In genomic region chr4:186643501-186644315, GRCh38 we compare ENCODE assay signal across 1 cellular context.
TF ChIP-seq lines count a peak whose summit lies in the region.

No MANE protein-coding gene starts in this region.

TF ChIP-seq in HepG2, 621 proteins besides CTCF, POLR2A, EP300 and RAD21 (continued from another document and continues in another):
- TF ChIP-seq ZBTB3 (CRISPR knock-in tag; IDR thresholded peaks at IDR 0.05; ENCODE audit: borderline replicate concordance, low read depth) (no peak), MAFK (conservative IDR thresholded peaks at IDR 0.05 in 1 of 2, IDR thresholded peaks at IDR 0.05 in 1 of 2; ENCODE audit: low read length in 2 of 2) (peak; percentile 50 to 56), ZNF382 (CRISPR knock-in tag; IDR thresholded peaks at IDR 0.05; ENCODE audit: borderline replicate concordance) (no peak), NR0B2 (CRISPR knock-in tag; IDR thresholded peaks at IDR 0.05) (no peak), SAP130 (CRISPR knock-in tag; IDR thresholded peaks at IDR 0.05; ENCODE audit: low read depth) (peak; percentile 74), NFKB2 (CRISPR knock-in tag; IDR thresholded peaks at IDR 0.05; ENCODE audit: borderline replicate concordance) (no peak), CC2D1A (CRISPR knock-in tag; IDR thresholded peaks at IDR 0.05) (no peak), KMT2B (CRISPR knock-in tag; IDR thresholded peaks at IDR 0.05) (peak; percentile 41; the same call in 1 of the 2 replicates), FOXO1 (CRISPR knock-in tag; IDR thresholded peaks at IDR 0.05) (0 out of 2 replicates have a peak, but pooled peaks have one; percentile 43), ZNF335 (CRISPR knock-in tag; IDR thresholded peaks at IDR 0.05) (peak; percentile 32; the same call in 1 of the 2 replicates), TBX2 (CRISPR knock-in tag; IDR thresholded peaks at IDR 0.05; ENCODE audit: borderline replicate concordance) (peak; percentile 58; the same call in 1 of the 2 replicates), GATAD2A (CRISPR knock-in tag; IDR thresholded peaks at IDR 0.05) (peak; percentile 93), IRX3 (CRISPR knock-in tag; IDR thresholded peaks at IDR 0.05; ENCODE audit: borderline replicate concordance, low read depth) (no peak), ZNF160 (CRISPR knock-in tag; IDR thresholded peaks at IDR 0.05) (no peak), MAF1 (CRISPR knock-in tag; IDR thresholded peaks at IDR 0.05; ENCODE audit: borderline replicate concordance) (no peak), HNF1A (IDR thresholded peaks at IDR 0.05; ENCODE audit: low read depth) (peak; percentile 85), HNF1A (CRISPR knock-in tag; IDR thresholded peaks at IDR 0.05; ENCODE audit: borderline replicate concordance) (peak; percentile 88; the same call in 1 of the 2 replicates), HDAC2 (CRISPR knock-in tag; IDR thresholded peaks at IDR 0.05) (peak; percentile 70; the same call in 1 of the 2 replicates), JDP2 (CRISPR knock-in tag; IDR thresholded peaks at IDR 0.05; ENCODE audit: borderline replicate concordance) (no peak), ZNF878 (CRISPR knock-in tag; IDR thresholded peaks at IDR 0.05) (0 out of 2 replicates have a peak, but pooled peaks have one; percentile 41), NFE2 (CRISPR knock-in tag; IDR thresholded peaks at IDR 0.05) (peak; percentile 62; the same call in 1 of the 2 replicates), MTA1 (CRISPR knock-in tag; IDR thresholded peaks at IDR 0.05; ENCODE audit: borderline replicate concordance) (no peak), ZFP62 (CRISPR knock-in tag; IDR thresholded peaks at IDR 0.05) (no peak), ZKSCAN8 (CRISPR knock-in tag; IDR thresholded peaks at IDR 0.05; ENCODE audit: borderline replicate concordance) (no peak), ZNF367 (CRISPR knock-in tag; IDR thresholded peaks at IDR 0.05; ENCODE audit: borderline replicate concordance) (no peak), ASH2L (IDR thresholded peaks at IDR 0.05; ENCODE audit: insufficient read length, low read depth, low read length) (peak; percentile 49), RFXANK (CRISPR knock-in tag; IDR thresholded peaks at IDR 0.05) (no peak), ZNF260 (CRISPR knock-in tag; IDR thresholded peaks at IDR 0.05; ENCODE audit: borderline replicate concordance, low read depth) (no peak), DR1 (CRISPR knock-in tag; IDR thresholded peaks at IDR 0.05) (no peak), JARID2 (CRISPR knock-in tag; IDR thresholded peaks at IDR 0.05; ENCODE audit: insufficient replicate concordance) (no peak), ZNF790 (CRISPR knock-in tag; IDR thresholded peaks at IDR 0.05; ENCODE audit: borderline replicate concordance) (no peak), ZNF609 (CRISPR knock-in tag; IDR thresholded peaks at IDR 0.05; ENCODE audit: borderline replicate concordance) (0 out of 2 replicates have a peak, but pooled peaks have one; percentile 36), ZBTB46 (CRISPR knock-in tag; IDR thresholded peaks at IDR 0.05; ENCODE audit: borderline replicate concordance) (no peak), MIER2 (CRISPR knock-in tag; IDR thresholded peaks at IDR 0.05) (no peak), ZNF839 (CRISPR knock-in tag; IDR thresholded peaks at IDR 0.05; ENCODE audit: borderline replicate concordance) (no peak), PRPF4 (IDR thresholded peaks at IDR 0.05; ENCODE audit: low read depth, low read length, poor library complexity, severe bottlenecking) (no peak), KDM6A (CRISPR knock-in tag; IDR thresholded peaks at IDR 0.05; ENCODE audit: low read depth) (peak; percentile 34; the same call in 1 of the 2 replicates), ETV5 (CRISPR knock-in tag; IDR thresholded peaks at IDR 0.05; ENCODE audit: borderline replicate concordance) (no peak), BCL6 (CRISPR knock-in tag; IDR thresholded peaks at IDR 0.05) (peak; percentile 68; the same call in 1 of the 2 replicates), ZNF543 (CRISPR knock-in tag; IDR thresholded peaks at IDR 0.05) (no peak), ZNF776 (CRISPR knock-in tag; IDR thresholded peaks at IDR 0.05) (no peak), FOSL1 (CRISPR knock-in tag; IDR thresholded peaks at IDR 0.05; ENCODE audit: borderline replicate concordance) (peak; percentile 92), SOX13 (IDR thresholded peaks at IDR 0.05) (peak; percentile 37; the same call in 1 of the 2 replicates), SOX13 (CRISPR knock-in tag; conservative IDR thresholded peaks at IDR 0.05 in 1 of 2, IDR thresholded peaks at IDR 0.05 in 1 of 2) (peak in 1 of 2 experiments; percentile 81; a peak in 2 of 4 replicates), CREB3 (CRISPR knock-in tag; IDR thresholded peaks at IDR 0.05) (no peak), ZFP41 (CRISPR knock-in tag; IDR thresholded peaks at IDR 0.05; ENCODE audit: borderline replicate concordance) (no peak), ATM (IDR thresholded peaks at IDR 0.05; ENCODE audit: borderline replicate concordance) (no peak), MED1 (CRISPR knock-in tag; IDR thresholded peaks at IDR 0.05) (peak; percentile 86), RXRB (CRISPR knock-in tag; IDR thresholded peaks at IDR 0.05; ENCODE audit: borderline replicate concordance) (peak; percentile 71), PRDM4 (CRISPR knock-in tag; IDR thresholded peaks at IDR 0.05; ENCODE audit: borderline replicate concordance) (no peak), CHCHD3 (CRISPR knock-in tag; IDR thresholded peaks at IDR 0.05) (no peak), ZNF768 (CRISPR knock-in tag; IDR thresholded peaks at IDR 0.05) (no peak), TRAFD1 (CRISPR knock-in tag; IDR thresholded peaks at IDR 0.05; ENCODE audit: borderline replicate concordance) (no peak), ATAD3A (CRISPR knock-in tag; IDR thresholded peaks at IDR 0.05) (no peak), ZNF333 (CRISPR knock-in tag; IDR thresholded peaks at IDR 0.05; ENCODE audit: borderline replicate concordance) (no peak)
